31 cellular contexts compared by ENCODE assay signal in genomic region chr7:8637322-8637721, GRCh38.
DNase-seq lines count a peak whose midpoint lies in the region; ATAC-seq and TF ChIP-seq lines count a peak whose summit lies in the region.
"Had no signal": no experiment of that assay in that cellular context is flagged by ENCODE, and none has a peak within 500 bp of the region (broad histone marks: within the 10 kb centered on the region; RNA-seq: fewer than 3 reads in every experiment).

No MANE protein-coding gene starts in this region.

- no peaks in the 10 kb centered on the region for H3K9me3 Mint-ChIP-seq in activated naive CD8-positive, alpha-beta T cell treated with anti-CD3 and anti-CD28 coated beads for 36 hours
- H3K9me3 Mint-ChIP-seq: activated T-cell treated with anti-CD3 and anti-CD28 coated beads, Interleukin-2, amount 50 U/mL, for 4 hours; central memory CD8-positive, alpha-beta T cell; mesothelial cell of epicardium; stimulated activated memory B cell treated with anti-CD40 and anti-IgM and Interleukin-4, amounts not matched to agents 10 μg/mL and 1 μg/mL and 100 μg/mL, for 72 hours had no signal

- no peak overlapping the region for H3K27ac ChIP-seq in foreskin keratinocyte
- H3K27ac ChIP-seq: PC-9, prostate gland had no signal

- ATAC-seq in GM19324 (IDR thresholded peaks at IDR 0.05; ENCODE audit: low FRiP score, unreplicated experiment) (no peak), GM21515 (IDR thresholded peaks at IDR 0.05; ENCODE audit: unreplicated experiment) (no peak), foreskin keratinocyte (no peak)
- ATAC-seq: activated T-cell treated with anti-CD3 and anti-CD28 coated beads, Interleukin-2, amount 50 U/mL, for 4 hours; K562; naive thymus-derived CD4-positive, alpha-beta T cell; sciatic nerve; stimulated activated memory B cell treated with anti-CD40 and anti-IgM and Interleukin-4, amounts not matched to agents 10 μg/mL and 1 μg/mL and 100 μg/mL, for 72 hours had no signal

- no peak for TF ChIP-seq CTCF in foreskin keratinocyte (conservative IDR thresholded peaks at IDR 0.05)

- no peaks in the 10 kb centered on the region for H3K4me1 Mint-ChIP-seq in activated naive CD8-positive, alpha-beta T cell treated with anti-CD3 and anti-CD28 coated beads for 36 hours
- H3K4me1 Mint-ChIP-seq: central memory CD8-positive, alpha-beta T cell; naive thymus-derived CD4-positive, alpha-beta T cell; stimulated activated memory B cell treated with anti-CD40 and anti-IgM and Interleukin-4, amounts not matched to agents 10 μg/mL and 1 μg/mL and 100 μg/mL, for 72 hours had no signal

- H3K27me3 ChIP-seq in foreskin keratinocyte: no peaks in the 10 kb centered on the region
- H3K27me3 ChIP-seq: dorsolateral prefrontal cortex, MG63 had no signal

- no peak overlapping the region for H3K27ac Mint-ChIP-seq in activated naive CD8-positive, alpha-beta T cell treated with anti-CD3 and anti-CD28 coated beads for 36 hours
- H3K27ac Mint-ChIP-seq: CD4-positive, alpha-beta T cell; mesothelial cell of epicardium; naive thymus-derived CD4-positive, alpha-beta T cell; stimulated activated memory B cell treated with anti-CD40 and anti-IgM and Interleukin-4, amounts not matched to agents 10 μg/mL and 1 μg/mL and 100 μg/mL, for 72 hours; type B pancreatic cell had no signal

- no peaks in the 10 kb centered on the region for H3K27me3 Mint-ChIP-seq in activated naive CD8-positive, alpha-beta T cell treated with anti-CD3 and anti-CD28 coated beads for 36 hours
- H3K27me3 Mint-ChIP-seq: CD4-positive, alpha-beta T cell; central memory CD8-positive, alpha-beta T cell; naive thymus-derived CD4-positive, alpha-beta T cell; stimulated activated memory B cell treated with anti-CD40 and anti-IgM and Interleukin-4, amounts not matched to agents 10 μg/mL and 1 μg/mL and 100 μg/mL, for 72 hours; type B pancreatic cell had no signal

- H3K4me1 ChIP-seq in foreskin keratinocyte: no peaks in the 10 kb centered on the region
- H3K4me1 ChIP-seq: prostate gland had no signal

- no peaks in the 10 kb centered on the region for H3K36me3 Mint-ChIP-seq in activated naive CD8-positive, alpha-beta T cell treated with anti-CD3 and anti-CD28 coated beads for 36 hours
- H3K36me3 Mint-ChIP-seq: mesothelial cell of epicardium; naive thymus-derived CD4-positive, alpha-beta T cell; stimulated activated memory B cell treated with anti-CD40 and anti-IgM and Interleukin-4, amounts not matched to agents 10 μg/mL and 1 μg/mL and 100 μg/mL, for 72 hours; type B pancreatic cell had no signal

- DNase-seq in COR-L47 (lab: John Stamatoyannopoulos, UW): peak; percentile 72
- DNase-seq in NCI-H1105 (lab: John Stamatoyannopoulos, UW): peak; percentile 36
- DNase-seq in NCI-H2107 treated with DMSO at 0.1 percent for 48 hours (lab: John Stamatoyannopoulos, UW; ENCODE audit: unreplicated experiment): peak; percentile 59
- DNase-seq in RPMI8226: peak; percentile 94
- DNase-seq in activated naive CD8-positive, alpha-beta T cell treated with anti-CD3 and anti-CD28 coated beads for 36 hours: no peak
- DNase-seq in foreskin keratinocyte: no peak
- DNase-seq: activated CD4-positive, alpha-beta T cell treated with anti-CD3 and anti-CD28 coated beads, Interleukin-2, amount 50 U/mL, for 1 hour; activated gamma-delta T cell treated with Interleukin-2 at 50 U/mL for 16 hours; activated T-cell treated with anti-CD3 and anti-CD28 coated beads, Interleukin-2, amount 50 U/mL, for 4 hours; AML-193; CD4-positive, alpha-beta T cell; GDM1; HCEC 1CT; islet precursor cell; MG63; naive thymus-derived CD4-positive, alpha-beta T cell; NK-92 treated with Interleukin-12 subunit alpha and Interleukin-12 subunit beta, amount 100 ng/mL, for 24 hours; PC-9; Right ventricle myocardium superior; stimulated activated CD4-positive, alpha-beta T cell treated with anti-CD3 and anti-CD28 coated beads, Interleukin-4, amount 100 ng/mL, for 4 hours; T-helper 9 cell had no signal

- no peak overlapping the region for H3K4me3 Mint-ChIP-seq in activated naive CD8-positive, alpha-beta T cell treated with anti-CD3 and anti-CD28 coated beads for 36 hours
- H3K4me3 Mint-ChIP-seq: activated T-cell treated with anti-CD3 and anti-CD28 coated beads, Interleukin-2, amount 50 U/mL, for 4 hours; CD4-positive, alpha-beta T cell; central memory CD8-positive, alpha-beta T cell; mesothelial cell of epicardium; naive thymus-derived CD4-positive, alpha-beta T cell; stimulated activated memory B cell treated with anti-CD40 and anti-IgM and Interleukin-4, amounts not matched to agents 10 μg/mL and 1 μg/mL and 100 μg/mL, for 72 hours; type B pancreatic cell had no signal

Comparison
In these comparisons a context has a peak if more than half of its experiments do, and no peak if none do; other contexts are left out.
1. DNase-seq: peak in COR-L47 (single experiment), NCI-H1105 (single experiment), NCI-H2107 treated with DMSO at 0.1 percent for 48 hours (single experiment) and RPMI8226 (single experiment); none in activated naive CD8-positive, alpha-beta T cell treated with anti-CD3 and anti-CD28 coated beads for 36 hours (single experiment) and foreskin keratinocyte (0 of 2).